Comparison of ENCODE assay signal across 34 cellular contexts in the genomic region with DNA sequence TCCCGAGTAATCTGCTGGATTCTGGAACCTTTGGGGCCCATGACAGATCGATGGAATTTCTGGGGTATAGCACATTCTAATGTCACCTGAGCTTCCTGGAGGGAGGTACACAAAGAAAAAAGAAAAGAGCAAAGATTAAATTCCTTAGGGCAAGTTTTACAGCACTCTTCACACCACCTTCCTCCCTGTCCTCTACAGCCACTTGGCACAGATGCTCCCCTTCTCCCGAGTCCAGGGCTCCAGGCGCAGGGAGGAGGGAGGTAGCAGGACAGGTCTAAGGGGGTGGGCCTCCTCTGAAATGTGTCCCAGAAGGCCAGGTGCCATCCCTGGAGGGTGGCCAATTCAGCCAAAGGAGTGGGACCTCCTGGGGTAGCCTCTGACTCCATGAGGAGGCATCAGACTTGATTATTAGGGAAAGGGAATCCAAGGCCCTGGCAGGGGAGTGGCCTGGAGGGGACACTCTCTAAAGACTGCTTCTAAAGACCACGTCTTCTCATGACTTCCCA.
"Had no signal": no experiment of that assay in that cellular context is flagged by ENCODE, and none has a peak within 500 bp of the region (broad histone marks: within the 10 kb centered on the region; RNA-seq: fewer than 3 reads in every experiment).

No MANE protein-coding gene starts in this region.

- H3K4me2 ChIP-seq: KMS-11 had no signal

- H3K9ac ChIP-seq: KMS-11 had no signal

- H3K27ac ChIP-seq: KMS-11, VCaP had no signal

- DNase-seq: activated CD4-positive, alpha-beta T cell treated with anti-CD3 and anti-CD28 coated beads for 1 hour; activated CD4-positive, alpha-beta T cell treated with anti-CD3 and anti-CD28 coated beads for 48 hours; activated CD4-positive, CD25-positive, alpha-beta regulatory T cell; activated CD8-positive, alpha-beta T cell treated with anti-CD3 and anti-CD28 coated beads for 36 hours; activated effector memory CD4-positive, alpha-beta T cell treated with Interleukin-2 at 50 U/mL for 16 hours; activated naive CD4-positive, alpha-beta T cell treated with anti-CD3 and anti-CD28 coated beads, Interleukin-2, amount 10 ng/mL, durations not matched to agents 7 days and 5 days; activated naive CD8-positive, alpha-beta T cell treated with anti-CD3 and anti-CD28 coated beads, Interleukin-2, amount 50 U/mL, for 24 hours; activated T-cell treated with anti-CD3 and anti-CD28 coated beads, Interleukin-2, amount 50 U/mL, for 1 hour; anterior cingulate cortex; caudate nucleus; MM.1S; MV-4-11; NCI-H1092 treated with DMSO at 0.1 percent for 48 hours; NCI-H1417; NCI-H146; NCI-H187; NCI-H2029 treated with DMSO at 0.1 percent for 48 hours; NCI-H2107; NCI-H2171; NCI-H226; NCI-H510A; NCI-H526; NCI-H748 treated with DMSO at 0.1 percent for 48 hours; NK-92 treated with Interleukin-12 subunit alpha and Interleukin-12 subunit beta, amount 100 ng/mL, for 24 hours; PC-3; Right ventricle myocardium superior; SW 1271; T-helper 1 cell; T-helper 2 cell; T-helper 9 cell had no signal

- ATAC-seq: activated CD8-positive, alpha-beta T cell treated with anti-CD3 and anti-CD28 coated beads for 36 hours; activated naive CD8-positive, alpha-beta T cell treated with anti-CD3 and anti-CD28 coated beads, Interleukin-2, amount 50 U/mL, for 24 hours; PC-3 had no signal

- FAIRE-seq: bronchial epithelial cell, RCC 7860 had no signal
